In the genomic region with DNA sequence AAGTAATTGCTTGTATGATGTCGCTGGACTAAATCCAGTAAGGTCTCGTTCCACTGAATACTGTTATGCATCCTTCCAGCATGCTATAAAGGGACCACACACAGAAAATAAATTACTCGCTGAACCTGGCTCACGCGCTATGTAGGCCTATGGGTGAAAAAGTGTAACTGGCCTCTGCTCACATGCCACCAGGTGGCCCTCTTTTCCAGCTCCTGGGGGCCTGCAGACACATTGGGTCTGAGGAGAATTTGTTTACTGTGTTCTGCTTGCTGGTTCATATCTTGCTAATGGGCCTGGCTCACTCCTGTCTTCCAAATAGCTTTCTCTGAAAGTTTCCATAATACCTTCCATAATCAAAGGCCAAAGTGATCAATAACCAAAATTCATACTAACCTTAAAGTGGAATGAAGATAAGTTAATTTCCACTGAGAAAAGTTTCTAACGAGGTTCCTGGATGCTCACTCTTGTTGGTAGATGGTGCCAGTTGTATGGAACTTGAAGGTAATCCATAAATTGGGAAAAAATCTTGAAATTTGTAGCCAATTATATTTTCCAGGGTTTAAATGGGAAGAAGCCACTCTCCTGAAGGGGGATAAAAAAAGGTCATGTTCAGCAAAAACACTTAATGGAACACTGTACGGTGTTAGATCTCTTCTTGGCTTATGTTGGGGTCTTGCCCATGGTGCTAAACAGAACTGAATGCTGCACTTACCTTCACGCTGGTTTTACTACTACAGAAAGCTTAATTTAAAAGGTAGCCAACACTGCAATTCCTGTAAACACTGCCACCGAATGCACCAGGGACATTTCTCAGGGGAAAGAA, we compare ENCODE assay signal across 1 cellular context.
TF ChIP-seq lines count a peak whose summit lies in the region.

No MANE protein-coding gene starts in this region.

TF ChIP-seq in GM12878, 131 proteins besides CTCF, POLR2A, EP300 and RAD21 (continued from another document):
- TF ChIP-seq BACH1 (IDR thresholded peaks at IDR 0.05; ENCODE audit: borderline replicate concordance) (peak; percentile 51; the same call in 1 of the 2 replicates), TAF1 (IDR thresholded peaks at IDR 0.05; ENCODE audit: borderline replicate concordance, low read depth, low read length) (no peak), CEBPB (IDR thresholded peaks at IDR 0.05; ENCODE audit: borderline replicate concordance in 1 of 2, low read depth in 2 of 2, low read length in 2 of 2) (no peak), BMI1 (IDR thresholded peaks at IDR 0.05; ENCODE audit: borderline replicate concordance) (peak; percentile 22; the same call in 1 of the 2 replicates), ZNF207 (IDR thresholded peaks at IDR 0.05; ENCODE audit: borderline replicate concordance) (no peak), CBFB (IDR thresholded peaks at IDR 0.05; ENCODE audit: low read depth) (peak; percentile 59; the same call in 1 of the 2 replicates), CHD4 (IDR thresholded peaks at IDR 0.05) (no peak), STAT3 (IDR thresholded peaks at IDR 0.05; ENCODE audit: low read depth, low read length) (no peak), ZNF384 (IDR thresholded peaks at IDR 0.05; ENCODE audit: borderline replicate concordance, low read depth, low read length) (no peak), SMC3 (IDR thresholded peaks at IDR 0.05; ENCODE audit: borderline replicate concordance, low read length) (peak; percentile 74), HCFC1 (IDR thresholded peaks at IDR 0.05; ENCODE audit: low read length) (no peak), POLR2AphosphoS2 (IDR thresholded peaks at IDR 0.05; ENCODE audit: low read depth, low read length) (no peak), SP1 (IDR thresholded peaks at IDR 0.05; ENCODE audit: low read depth, low read length) (no peak), YY1 (IDR thresholded peaks at IDR 0.05; ENCODE audit: low read depth, low read length) (0 out of 2 replicates have a peak, but pooled peaks have one; percentile 23), IKZF2 (IDR thresholded peaks at IDR 0.05) (no peak), HDGF (IDR thresholded peaks at IDR 0.05) (no peak), RUNX3 (IDR thresholded peaks at IDR 0.05; ENCODE audit: low read length) (no peak), MYC (IDR thresholded peaks at IDR 0.05; ENCODE audit: insufficient read depth, insufficient read length, insufficient replicate concordance, low read length, severe bottlenecking) (no peak), WRNIP1 (IDR thresholded peaks at IDR 0.05; ENCODE audit: borderline replicate concordance, low read depth, low read length) (no peak), SMAD1 (IDR thresholded peaks at IDR 0.05; ENCODE audit: low read depth, partially characterized antibody) (no peak), EED (IDR thresholded peaks at IDR 0.05; ENCODE audit: low read depth) (no peak), ZNF622 (IDR thresholded peaks at IDR 0.05) (no peak), ZBED1 (IDR thresholded peaks at IDR 0.05; ENCODE audit: borderline replicate concordance) (peak; percentile 50; the same call in 1 of the 2 replicates), RBBP5 (conservative IDR thresholded peaks at IDR 0.05) (no peak)
- TF ChIP-seq, protein P1, sequence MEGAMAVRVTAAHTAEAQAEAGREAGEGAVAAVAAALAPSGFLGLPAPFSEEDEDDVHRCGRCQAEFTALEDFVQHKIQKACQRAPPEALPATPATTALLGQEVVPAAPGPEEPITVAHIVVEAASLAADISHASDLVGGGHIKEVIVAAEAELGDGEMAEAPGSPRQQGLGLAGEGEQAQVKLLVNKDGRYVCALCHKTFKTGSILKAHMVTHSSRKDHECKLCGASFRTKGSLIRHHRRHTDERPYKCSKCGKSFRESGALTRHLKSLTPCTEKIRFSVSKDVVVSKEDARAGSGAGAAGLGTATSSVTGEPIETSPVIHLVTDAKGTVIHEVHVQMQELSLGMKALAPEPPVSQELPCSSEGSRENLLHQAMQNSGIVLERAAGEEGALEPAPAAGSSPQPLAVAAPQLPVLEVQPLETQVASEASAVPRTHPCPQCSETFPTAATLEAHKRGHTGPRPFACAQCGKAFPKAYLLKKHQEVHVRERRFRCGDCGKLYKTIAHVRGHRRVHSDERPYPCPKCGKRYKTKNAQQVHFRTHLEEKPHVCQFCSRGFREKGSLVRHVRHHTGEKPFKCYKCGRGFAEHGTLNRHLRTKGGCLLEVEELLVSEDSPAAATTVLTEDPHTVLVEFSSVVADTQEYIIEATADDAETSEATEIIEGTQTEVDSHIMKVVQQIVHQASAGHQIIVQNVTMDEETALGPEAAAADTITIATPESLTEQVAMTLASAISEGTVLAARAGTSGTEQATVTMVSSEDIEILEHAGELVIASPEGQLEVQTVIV (IDR thresholded peaks at IDR 0.05; ENCODE audit: borderline replicate concordance, partially characterized antibody), result no peak
- TF ChIP-seq, protein P2, sequence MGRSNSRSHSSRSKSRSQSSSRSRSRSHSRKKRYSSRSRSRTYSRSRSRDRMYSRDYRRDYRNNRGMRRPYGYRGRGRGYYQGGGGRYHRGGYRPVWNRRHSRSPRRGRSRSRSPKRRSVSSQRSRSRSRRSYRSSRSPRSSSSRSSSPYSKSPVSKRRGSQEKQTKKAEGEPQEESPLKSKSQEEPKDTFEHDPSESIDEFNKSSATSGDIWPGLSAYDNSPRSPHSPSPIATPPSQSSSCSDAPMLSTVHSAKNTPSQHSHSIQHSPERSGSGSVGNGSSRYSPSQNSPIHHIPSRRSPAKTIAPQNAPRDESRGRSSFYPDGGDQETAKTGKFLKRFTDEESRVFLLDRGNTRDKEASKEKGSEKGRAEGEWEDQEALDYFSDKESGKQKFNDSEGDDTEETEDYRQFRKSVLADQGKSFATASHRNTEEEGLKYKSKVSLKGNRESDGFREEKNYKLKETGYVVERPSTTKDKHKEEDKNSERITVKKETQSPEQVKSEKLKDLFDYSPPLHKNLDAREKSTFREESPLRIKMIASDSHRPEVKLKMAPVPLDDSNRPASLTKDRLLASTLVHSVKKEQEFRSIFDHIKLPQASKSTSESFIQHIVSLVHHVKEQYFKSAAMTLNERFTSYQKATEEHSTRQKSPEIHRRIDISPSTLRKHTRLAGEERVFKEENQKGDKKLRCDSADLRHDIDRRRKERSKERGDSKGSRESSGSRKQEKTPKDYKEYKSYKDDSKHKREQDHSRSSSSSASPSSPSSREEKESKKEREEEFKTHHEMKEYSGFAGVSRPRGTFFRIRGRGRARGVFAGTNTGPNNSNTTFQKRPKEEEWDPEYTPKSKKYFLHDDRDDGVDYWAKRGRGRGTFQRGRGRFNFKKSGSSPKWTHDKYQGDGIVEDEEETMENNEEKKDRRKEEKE (IDR thresholded peaks at IDR 0.05), result no peak
- TF ChIP-seq, protein P3, sequence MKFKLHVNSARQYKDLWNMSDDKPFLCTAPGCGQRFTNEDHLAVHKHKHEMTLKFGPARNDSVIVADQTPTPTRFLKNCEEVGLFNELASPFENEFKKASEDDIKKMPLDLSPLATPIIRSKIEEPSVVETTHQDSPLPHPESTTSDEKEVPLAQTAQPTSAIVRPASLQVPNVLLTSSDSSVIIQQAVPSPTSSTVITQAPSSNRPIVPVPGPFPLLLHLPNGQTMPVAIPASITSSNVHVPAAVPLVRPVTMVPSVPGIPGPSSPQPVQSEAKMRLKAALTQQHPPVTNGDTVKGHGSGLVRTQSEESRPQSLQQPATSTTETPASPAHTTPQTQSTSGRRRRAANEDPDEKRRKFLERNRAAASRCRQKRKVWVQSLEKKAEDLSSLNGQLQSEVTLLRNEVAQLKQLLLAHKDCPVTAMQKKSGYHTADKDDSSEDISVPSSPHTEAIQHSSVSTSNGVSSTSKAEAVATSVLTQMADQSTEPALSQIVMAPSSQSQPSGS (IDR thresholded peaks at IDR 0.05; ENCODE audit: low read length), result no peak
- TF ChIP-seq, protein P4, sequence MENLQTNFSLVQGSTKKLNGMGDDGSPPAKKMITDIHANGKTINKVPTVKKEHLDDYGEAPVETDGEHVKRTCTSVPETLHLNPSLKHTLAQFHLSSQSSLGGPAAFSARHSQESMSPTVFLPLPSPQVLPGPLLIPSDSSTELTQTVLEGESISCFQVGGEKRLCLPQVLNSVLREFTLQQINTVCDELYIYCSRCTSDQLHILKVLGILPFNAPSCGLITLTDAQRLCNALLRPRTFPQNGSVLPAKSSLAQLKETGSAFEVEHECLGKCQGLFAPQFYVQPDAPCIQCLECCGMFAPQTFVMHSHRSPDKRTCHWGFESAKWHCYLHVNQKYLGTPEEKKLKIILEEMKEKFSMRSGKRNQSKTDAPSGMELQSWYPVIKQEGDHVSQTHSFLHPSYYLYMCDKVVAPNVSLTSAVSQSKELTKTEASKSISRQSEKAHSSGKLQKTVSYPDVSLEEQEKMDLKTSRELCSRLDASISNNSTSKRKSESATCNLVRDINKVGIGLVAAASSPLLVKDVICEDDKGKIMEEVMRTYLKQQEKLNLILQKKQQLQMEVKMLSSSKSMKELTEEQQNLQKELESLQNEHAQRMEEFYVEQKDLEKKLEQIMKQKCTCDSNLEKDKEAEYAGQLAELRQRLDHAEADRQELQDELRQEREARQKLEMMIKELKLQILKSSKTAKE (IDR thresholded peaks at IDR 0.05; ENCODE audit: low read depth, poor library complexity, severe bottlenecking), result no peak
